Comparison of ENCODE assay signal across 17 cellular contexts in the genomic region with DNA sequence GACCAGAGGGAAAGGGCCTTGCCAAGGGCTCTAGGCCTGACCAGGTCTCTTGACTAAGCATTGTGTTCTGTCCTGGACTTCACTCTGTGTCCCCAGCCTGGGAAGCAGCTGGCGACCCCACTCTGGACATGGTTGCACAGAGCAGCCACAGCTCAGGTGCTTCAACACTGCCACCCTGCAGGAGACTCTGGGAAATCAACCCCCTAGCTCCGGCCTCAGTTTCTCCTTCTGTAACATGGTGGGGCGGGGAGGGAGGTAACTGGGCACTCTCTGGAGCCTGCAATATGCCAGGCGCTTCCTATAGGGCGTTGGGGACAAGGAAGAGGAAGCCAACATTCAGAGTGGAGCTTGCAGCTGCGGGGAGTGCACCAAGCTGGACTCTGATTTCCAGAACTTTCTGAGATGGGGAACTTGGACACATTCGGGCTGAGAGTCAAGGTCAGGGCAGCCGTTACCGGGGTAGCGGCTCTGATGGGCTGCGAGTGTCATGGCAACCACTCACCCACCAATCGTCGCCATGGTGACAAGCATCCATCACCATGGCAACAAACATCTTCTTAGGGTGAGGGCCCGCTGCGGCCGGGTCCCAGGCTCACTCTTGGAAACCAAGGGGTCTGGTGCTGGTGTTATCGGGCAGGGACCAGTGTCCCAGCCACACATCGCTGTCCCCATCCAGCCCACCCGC. TPM values are rescaled to one million over a fixed set of nuclear protein-coding genes. Genes with fewer than 3 reads are reported as not detected.
"Had no signal": no experiment of that assay in that cellular context is flagged by ENCODE, and none has a peak within 500 bp of the region (broad histone marks: within the 10 kb centered on the region; RNA-seq: fewer than 3 reads in every experiment).

No MANE protein-coding gene starts in this region.

- H3K27ac ChIP-seq: esophagus muscularis mucosa, psoas muscle, spleen, upper lobe of left lung, VCaP had no signal

- H3K4me3 ChIP-seq: esophagus muscularis mucosa, psoas muscle, spleen, upper lobe of left lung had no signal

- H3K27ac Mint-ChIP-seq: activated CD8-positive, alpha-beta T cell treated with anti-CD3 and anti-CD28 coated beads for 36 hours; activated naive CD8-positive, alpha-beta T cell treated with anti-CD3 and anti-CD28 coated beads, Interleukin-2, amount 10 ng/mL, durations not matched to agents 7 days and 5 days; immature natural killer cell had no signal

- H3K9me3 ChIP-seq: esophagus muscularis mucosa, psoas muscle, spleen, upper lobe of left lung had no signal

- FAIRE-seq: bronchial epithelial cell had no signal

- H3K27me3 ChIP-seq: upper lobe of left lung had no signal

- H3K4me1 ChIP-seq: psoas muscle had no signal

- H3K36me3 ChIP-seq: spleen, upper lobe of left lung had no signal

- H3K9me3 Mint-ChIP-seq: activated CD8-positive, alpha-beta T cell treated with anti-CD3 and anti-CD28 coated beads for 36 hours; activated naive CD8-positive, alpha-beta T cell treated with anti-CD3 and anti-CD28 coated beads, Interleukin-2, amount 10 ng/mL, durations not matched to agents 7 days and 5 days; naive thymus-derived CD8-positive, alpha-beta T cell had no signal

- H3K36me3 Mint-ChIP-seq: activated naive CD8-positive, alpha-beta T cell treated with anti-CD3 and anti-CD28 coated beads, Interleukin-2, amount 10 ng/mL, durations not matched to agents 7 days and 5 days; immature natural killer cell; naive thymus-derived CD8-positive, alpha-beta T cell had no signal

- DNase-seq: activated CD8-positive, alpha-beta memory T cell treated with anti-CD3 and anti-CD28 coated beads, Interleukin-2, amount 50 U/mL, for 4 hours; activated CD8-positive, alpha-beta T cell treated with anti-CD3 and anti-CD28 coated beads for 36 hours; activated naive CD8-positive, alpha-beta T cell treated with anti-CD3 and anti-CD28 coated beads, Interleukin-2, amount 10 ng/mL, durations not matched to agents 7 days and 5 days; aorta; immature natural killer cell; left colon; spleen; stimulated activated CD4-positive, alpha-beta T cell treated with anti-CD3 and anti-CD28 coated beads, Interleukin-1b, Interleukin-23, amount 100 ng/mL, for 48 hours; stimulated activated naive CD4-positive, alpha-beta T cell; T1000; upper lobe of left lung had no signal

- H3K4me3 Mint-ChIP-seq: activated CD8-positive, alpha-beta T cell treated with anti-CD3 and anti-CD28 coated beads for 36 hours; activated naive CD8-positive, alpha-beta T cell treated with anti-CD3 and anti-CD28 coated beads, Interleukin-2, amount 10 ng/mL, durations not matched to agents 7 days and 5 days; immature natural killer cell; naive thymus-derived CD8-positive, alpha-beta T cell had no signal

- ATAC-seq: activated CD8-positive, alpha-beta T cell treated with anti-CD3 and anti-CD28 coated beads for 36 hours; left colon; naive thymus-derived CD8-positive, alpha-beta T cell; psoas muscle; sciatic nerve had no signal

RNA-seq across cellular contexts. Expression of a gene that starts 12.8 kb away (rescaled TPM):
- total RNA-seq: activated CD8-positive, alpha-beta T cell treated with anti-CD3 and anti-CD28 coated beads for 36 hours; bronchial epithelial cell; naive thymus-derived CD8-positive, alpha-beta T cell had no signal
